In genomic region chr5:35129276-35129675, GRCh38 we compare ENCODE assay signal across 15 cellular contexts.
DNase-seq lines count a peak whose midpoint lies in the region; ATAC-seq, FAIRE-seq and TF ChIP-seq lines count a peak whose summit lies in the region.
"Had no signal": no experiment of that assay in that cellular context is flagged by ENCODE, and none has a peak within 500 bp of the region (broad histone marks: within the 10 kb centered on the region; RNA-seq: fewer than 3 reads in every experiment).

No MANE protein-coding gene starts in this region.

- H3K4me1 ChIP-seq in mucosa of descending colon (ENCODE audit: low read depth), result peaks cover 8% of the 10 kb centered on the region

- no peak for FAIRE-seq in bronchial epithelial cell (lab: Jason Lieb, UNC)

- H3K27me3 ChIP-seq in bronchial epithelial cell (ENCODE audit: control insufficient read depth, insufficient read depth, low read length), result no peaks in the 10 kb centered on the region
- peaks cover 0 to 13% (median 0%) of the 10 kb centered on the region in 45 donors for H3K27me3 ChIP-seq in dorsolateral prefrontal cortex

- H3K27ac ChIP-seq in dorsolateral prefrontal cortex, result no peak overlapping the region
- H3K27ac ChIP-seq: KMS-11 had no signal

- H3K4me1 Mint-ChIP-seq in chondrocyte (ENCODE audit: low read depth), result no peaks in the 10 kb centered on the region

- H3K27me3 Mint-ChIP-seq in chondrocyte (ENCODE audit: low read depth), result peaks cover 2% of the 10 kb centered on the region

- H3K4me3 Mint-ChIP-seq in chondrocyte (ENCODE audit: unreplicated experiment), result no peak overlapping the region
- H3K4me3 Mint-ChIP-seq: natural killer cell treated with Interleukin-12 subunit alpha and Interleukin-12 subunit beta and Interleukin-15 and Interleukin-18, amount 100 ng/mL, for 72 hours had no signal

- H3K36me3 ChIP-seq in bronchial epithelial cell (ENCODE audit: control insufficient read depth, insufficient read depth, low read length) (no peaks in the 10 kb centered on the region), mucosa of descending colon (ENCODE audit: low read depth) (no peaks in the 10 kb centered on the region)

- no peaks in the 10 kb centered on the region for H3K36me3 Mint-ChIP-seq in chondrocyte (ENCODE audit: low read depth)
- H3K36me3 Mint-ChIP-seq: natural killer cell treated with Interleukin-12 subunit alpha and Interleukin-12 subunit beta and Interleukin-15 and Interleukin-18, amount 100 ng/mL, for 72 hours had no signal

- H3K4me3 ChIP-seq in AG09309 (ENCODE audit: control insufficient read depth, low read depth, low read length) (no peak overlapping the region), bronchial epithelial cell (ENCODE audit: low read depth, low read length) (no peak overlapping the region), mucosa of descending colon (no peak overlapping the region), dorsolateral prefrontal cortex (no peak overlapping the region)

- peaks cover 4% of the 10 kb centered on the region for H3K9me3 Mint-ChIP-seq in chondrocyte (ENCODE audit: low read depth)

- H3K27ac Mint-ChIP-seq in chondrocyte (ENCODE audit: unreplicated experiment), result no peak overlapping the region
- H3K27ac Mint-ChIP-seq: natural killer cell treated with Interleukin-12 subunit alpha and Interleukin-12 subunit beta and Interleukin-15 and Interleukin-18, amount 100 ng/mL, for 72 hours had no signal

- peak; percentile 48 for ATAC-seq in mucosa of descending colon
- ATAC-seq in GM21737 (IDR thresholded peaks at IDR 0.05; ENCODE audit: unreplicated experiment), result no peak

- TF ChIP-seq CTCF in AG09309 (IDR thresholded peaks at IDR 0.05; ENCODE audit: control insufficient read depth, insufficient read depth, low read depth, low read length, missing control alignments), result no peak
- TF ChIP-seq CTCF in bronchial epithelial cell (IDR thresholded peaks at IDR 0.05; ENCODE audit: insufficient read depth, low read length, severe bottlenecking), result no peak
- TF ChIP-seq CTCF in mucosa of descending colon (IDR thresholded peaks at IDR 0.05), result no peak
- no peak for TF ChIP-seq CTCF in dorsolateral prefrontal cortex (IDR thresholded peaks at IDR 0.05 in 54 of 56, conservative IDR thresholded peaks at IDR 0.05 in 2 of 56; ENCODE audit: low read depth in 1 of 56, partially characterized antibody in 56 of 56)
- no peak for TF ChIP-seq CTCF in chondrocyte (IDR thresholded peaks at IDR 0.05)

- DNase-seq in AG09309 (ENCODE audit: low read depth) (peak; percentile 87), LHCN-M2 (ENCODE audit: low read depth) (peak; percentile 94), bronchial epithelial cell (ENCODE audit: low read depth) (peak; percentile 12), mucosa of descending colon (no peak), dorsolateral prefrontal cortex (no peak), chondrocyte (ENCODE audit: low spot score) (no peak), GDM1 (lab: John Stamatoyannopoulos, UW) (no peak)
- DNase-seq: activated CD4-positive, alpha-beta T cell treated with anti-CD3 and anti-CD28 coated beads, Interleukin-2, amount 50 U/mL, for 4 hours; activated effector memory CD4-positive, alpha-beta T cell treated with Interleukin-2 at 50 U/mL for 16 hours; cerebellar nuclear complex; foreskin melanocyte; NCI-H2107 had no signal

- H3K9me3 ChIP-seq in mucosa of descending colon, result no peaks in the 10 kb centered on the region

- intact Hi-C loops in mucosa of descending colon (cut with DNase I, micrococcal nuclease) (no loop called here), dorsolateral prefrontal cortex (cut with DNase I) (no loop called here)

Comparison
In these comparisons a context has a peak if more than half of its experiments do, and no peak if none do; other contexts are left out.
1. DNase-seq: peak in AG09309 (single experiment), LHCN-M2 (single experiment) and bronchial epithelial cell (single experiment); none in mucosa of descending colon (0 of 3), dorsolateral prefrontal cortex (0 of 10), chondrocyte (single experiment) and GDM1 (single experiment).